Comparison of ENCODE assay signal across 24 cellular contexts in the genomic region with DNA sequence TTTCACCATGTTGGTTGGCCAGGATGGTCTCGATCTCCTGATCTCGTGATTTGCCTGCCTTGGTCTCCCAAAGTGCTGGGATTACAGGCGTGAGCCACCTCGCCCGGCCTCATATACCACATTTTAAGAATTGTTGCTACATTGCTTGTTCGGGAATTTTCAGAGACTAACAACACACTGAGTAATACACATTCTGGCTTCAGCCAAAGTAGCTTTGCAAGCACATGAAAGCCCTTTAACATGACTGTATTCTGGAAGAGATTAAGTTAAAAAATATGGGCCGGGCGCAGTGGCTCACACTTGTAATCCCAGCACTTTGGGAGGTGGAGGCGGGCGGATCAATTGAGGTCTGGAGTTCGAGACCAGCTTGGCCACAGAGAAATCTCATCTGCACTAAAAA. TPM values are rescaled to one million over a fixed set of nuclear protein-coding genes. Genes with fewer than 3 reads are reported as not detected.
DNase-seq lines count a peak whose midpoint lies in the region; ATAC-seq, FAIRE-seq and TF ChIP-seq lines count a peak whose summit lies in the region.
"Had no signal": no experiment of that assay in that cellular context is flagged by ENCODE, and none has a peak within 500 bp of the region (broad histone marks: within the 10 kb centered on the region; RNA-seq: fewer than 3 reads in every experiment).

No MANE protein-coding gene starts in this region.

- POLR2A ChIA-PET in CD8-positive, alpha-beta T cell (lab: Charles Lee) = interaction anchor here (1.0 to 5.9 kb wide), 11 partner anchors 9 to 209 kb away, joined by 3 to 69 read pairs (median 6); a partner anchor contains a TSS
- POLR2A ChIA-PET in PC-3 (lab: Charles Lee; ENCODE audit: unreplicated experiment) = no interaction called here
- POLR2A ChIA-PET in naive thymus-derived CD8-positive, alpha-beta T cell (lab: Charles Lee) = interaction anchor here (0.7 to 10.9 kb wide), 4 partner anchors 12 to 71 kb away, joined by 3 to 226 read pairs (median 33); a partner anchor contains a TSS

- no peaks in the 10 kb centered on the region for H3K9me3 Mint-ChIP-seq in CD8-positive, alpha-beta T cell
- no peaks in the 10 kb centered on the region for H3K9me3 Mint-ChIP-seq in astrocyte (ENCODE audit: unreplicated experiment)
- H3K9me3 Mint-ChIP-seq in naive thymus-derived CD8-positive, alpha-beta T cell = no peaks in the 10 kb centered on the region
- H3K9me3 Mint-ChIP-seq: activated naive CD4-positive, alpha-beta T cell treated with anti-CD3 and anti-CD28 coated beads, Interleukin-2, amount 10 ng/mL, durations not matched to agents 7 days and 5 days; dendritic cell treated with granulocyte-macrophage colony-stimulating factor and Interleukin-4, amounts not matched to agents 40 ng/mL and 50 ng/mL, for 4 days; endodermal cell; natural killer cell treated with Interleukin-12 subunit alpha and Interleukin-12 subunit beta and Interleukin-15 and Interleukin-18, amount 100 ng/mL, for 72 hours; type B pancreatic cell had no signal

- peak overlapping the region; percentile 52 for H3K9ac ChIP-seq in PC-3 (ENCODE audit: low read length)
- H3K9ac ChIP-seq in astrocyte (ENCODE audit: low read length) = no peak overlapping the region

- no peaks in the 10 kb centered on the region for H4K20me1 ChIP-seq in PC-3 (ENCODE audit: low read length)
- H4K20me1 ChIP-seq in astrocyte (ENCODE audit: insufficient read depth, low read length) = no peaks in the 10 kb centered on the region

- CTCF ChIA-PET in CD8-positive, alpha-beta T cell (lab: Charles Lee) = interaction anchor here (0.6 to 20.2 kb wide), 30 partner anchors 10 to 224 kb away, joined by 3 to 472 read pairs (median 6); a partner anchor contains a TSS
- CTCF ChIA-PET in PC-3 (lab: Charles Lee) = interaction anchor here (2.1 to 2.3 kb wide), 2 partner anchors 50 to 57 kb away, joined by 9 to 11 read pairs; no protein-coding TSS in a partner anchor

- H3K36me3 Mint-ChIP-seq in CD8-positive, alpha-beta T cell = peaks cover 74% of the 10 kb centered on the region
- no peaks in the 10 kb centered on the region for H3K36me3 Mint-ChIP-seq in astrocyte (ENCODE audit: low read depth, unreplicated experiment)
- peaks cover 17 to 82% (median 42%) of the 10 kb centered on the region in 3 donors for H3K36me3 Mint-ChIP-seq in naive thymus-derived CD8-positive, alpha-beta T cell
- H3K36me3 Mint-ChIP-seq: activated naive CD4-positive, alpha-beta T cell treated with anti-CD3 and anti-CD28 coated beads, Interleukin-2, amount 10 ng/mL, durations not matched to agents 7 days and 5 days; natural killer cell treated with Interleukin-12 subunit alpha and Interleukin-12 subunit beta and Interleukin-15 and Interleukin-18, amount 100 ng/mL, for 72 hours; type B pancreatic cell had no signal

- H3K36me3 ChIP-seq in CD8-positive, alpha-beta T cell (ENCODE audit: insufficient read depth, low read length) = peaks cover 29% of the 10 kb centered on the region
- no peaks in the 10 kb centered on the region for H3K36me3 ChIP-seq in PC-3 (ENCODE audit: low read depth, low read length)
- no peaks in the 10 kb centered on the region for H3K36me3 ChIP-seq in astrocyte (ENCODE audit: insufficient read depth, low read length)
- H3K36me3 ChIP-seq in uterus = no peaks in the 10 kb centered on the region
- H3K36me3 ChIP-seq: esophagus muscularis mucosa had no signal

- H3K4me1 ChIP-seq in CD8-positive, alpha-beta T cell (ENCODE audit: insufficient read depth, low read length) = peaks cover 63% of the 10 kb centered on the region
- H3K4me1 ChIP-seq in PC-3 (ENCODE audit: insufficient read depth, low read length) (peaks cover 41% of the 10 kb centered on the region), astrocyte (ENCODE audit: insufficient read depth, low read length) (peaks cover 36% of the 10 kb centered on the region), uterus (no peaks in the 10 kb centered on the region)
- H3K4me1 ChIP-seq: esophagus muscularis mucosa had no signal

- H3F3A ChIP-seq in PC-3 (ENCODE audit: low read length, unreplicated experiment) = peaks cover 8% of the 10 kb centered on the region

- DNase-seq in CD8-positive, alpha-beta T cell = no peak
- DNase-seq in PC-3 (no peak), astrocyte (ENCODE audit: low read depth) (peak; percentile 7), NCI-H1694 (lab: John Stamatoyannopoulos, UW) (no peak), inferior parietal cortex (ENCODE audit: extremely low spot score) (no peak), uterus (no peak), NCI-H2107 (lab: John Stamatoyannopoulos, UW) (no peak)
- no peak for DNase-seq in naive thymus-derived CD8-positive, alpha-beta T cell
- DNase-seq: aorta; NCI-H1048; SIG-M5; stimulated activated CD4-positive, alpha-beta T cell treated with anti-CD3 and anti-CD28 coated beads, Interleukin-4, amount 100 ng/mL, for 4 hours; T-helper 9 cell had no signal

- no peak overlapping the region for H3K4me3 Mint-ChIP-seq in CD8-positive, alpha-beta T cell
- no peak overlapping the region for H3K4me3 Mint-ChIP-seq in astrocyte (ENCODE audit: unreplicated experiment)
- H3K4me3 Mint-ChIP-seq in naive thymus-derived CD8-positive, alpha-beta T cell = peak overlapping the region in 3 of 10 donors; percentile 4 to 44 (median 19)
- H3K4me3 Mint-ChIP-seq: activated naive CD4-positive, alpha-beta T cell treated with anti-CD3 and anti-CD28 coated beads, Interleukin-2, amount 10 ng/mL, durations not matched to agents 7 days and 5 days; dendritic cell treated with granulocyte-macrophage colony-stimulating factor and Interleukin-4, amounts not matched to agents 40 ng/mL and 50 ng/mL, for 4 days; endodermal cell had no signal

- H3K27me3 ChIP-seq in CD8-positive, alpha-beta T cell (ENCODE audit: insufficient read depth, low read length) = no peaks in the 10 kb centered on the region
- H3K27me3 ChIP-seq in PC-3 (ENCODE audit: low read length) (no peaks in the 10 kb centered on the region), astrocyte (ENCODE audit: insufficient read depth, low read length) (no peaks in the 10 kb centered on the region), uterus (no peaks in the 10 kb centered on the region)

- no peak overlapping the region for H3K4me3 ChIP-seq in CD8-positive, alpha-beta T cell (ENCODE audit: low read depth, low read length)
- no peak overlapping the region for H3K4me3 ChIP-seq in PC-3 (ENCODE audit: low read length)
- H3K4me3 ChIP-seq in astrocyte (ENCODE audit: insufficient read depth, low read depth, low read length) = no peak overlapping the region
- no peak overlapping the region for H3K4me3 ChIP-seq in uterus
- H3K4me3 ChIP-seq: esophagus muscularis mucosa had no signal

- no peaks in the 10 kb centered on the region for H3K9me2 ChIP-seq in PC-3 (replicated peaks; ENCODE audit: low read length)

- peaks cover 68% of the 10 kb centered on the region for H3K4me1 Mint-ChIP-seq in CD8-positive, alpha-beta T cell (ENCODE audit: low read depth)
- peaks cover 41% of the 10 kb centered on the region for H3K4me1 Mint-ChIP-seq in astrocyte (ENCODE audit: low read depth, unreplicated experiment)
- peaks cover 29 to 70% (median 67%) of the 10 kb centered on the region in 4 donors for H3K4me1 Mint-ChIP-seq in naive thymus-derived CD8-positive, alpha-beta T cell

- no peak for TF ChIP-seq CTCF in CD8-positive, alpha-beta T cell (IDR thresholded peaks at IDR 0.05)
- TF ChIP-seq CTCF in PC-3 (conservative IDR thresholded peaks at IDR 0.05; ENCODE audit: low read depth, low read length) = no peak
- no peak for TF ChIP-seq CTCF in astrocyte (IDR thresholded peaks at IDR 0.05; ENCODE audit: insufficient read depth, low read depth, low read length)
- no peak for TF ChIP-seq CTCF in uterus (IDR thresholded peaks at IDR 0.05)

- H3K9me3 ChIP-seq in CD8-positive, alpha-beta T cell (ENCODE audit: low read length) = no peaks in the 10 kb centered on the region
- H3K9me3 ChIP-seq in PC-3 (ENCODE audit: low read length) (no peaks in the 10 kb centered on the region), astrocyte (ENCODE audit: insufficient read depth, low read depth, low read length) (no peaks in the 10 kb centered on the region), uterus (no peaks in the 10 kb centered on the region)
- H3K9me3 ChIP-seq: esophagus muscularis mucosa had no signal

- peak overlapping the region; percentile 93 for H3K27ac Mint-ChIP-seq in CD8-positive, alpha-beta T cell
- peak overlapping the region; percentile 70 for H3K27ac Mint-ChIP-seq in astrocyte (ENCODE audit: unreplicated experiment)
- peak overlapping the region; percentile 27 to 97 (median 93) for H3K27ac Mint-ChIP-seq in naive thymus-derived CD8-positive, alpha-beta T cell
- H3K27ac Mint-ChIP-seq: endodermal cell, type B pancreatic cell had no signal

- TF ChIP-seq POLR2A in uterus (IDR thresholded peaks at IDR 0.05) = no peak

- no peaks in the 10 kb centered on the region for H3K27me3 Mint-ChIP-seq in CD8-positive, alpha-beta T cell (ENCODE audit: low read depth)
- H3K27me3 Mint-ChIP-seq in astrocyte (ENCODE audit: low read depth, unreplicated experiment) = no peaks in the 10 kb centered on the region
- no peaks in the 10 kb centered on the region for H3K27me3 Mint-ChIP-seq in naive thymus-derived CD8-positive, alpha-beta T cell
- H3K27me3 Mint-ChIP-seq: dendritic cell treated with granulocyte-macrophage colony-stimulating factor and Interleukin-4, amounts not matched to agents 40 ng/mL and 50 ng/mL, for 4 days had no signal

- intact Hi-C loops in CD8-positive, alpha-beta T cell (cut with DNase I, micrococcal nuclease) = loop anchor here (1.0 to 10.0 kb wide), 5 partner anchors 15 to 209 kb away; a partner anchor contains a TSS
- intact Hi-C loops in PC-3 (cut with micrococcal nuclease) (no loop called here), uterus (cut with DNase I; ENCODE audit: low total_unique reads) (no loop called here)

- H3K79me2 ChIP-seq in PC-3 (ENCODE audit: low read length) (no peaks in the 10 kb centered on the region), astrocyte (ENCODE audit: insufficient read depth, low read length) (no peaks in the 10 kb centered on the region)

- no peak overlapping the region for H3K27ac ChIP-seq in CD8-positive, alpha-beta T cell (ENCODE audit: low read depth, low read length)
- H3K27ac ChIP-seq in PC-3 (ENCODE audit: low read length) (no peak overlapping the region), astrocyte (ENCODE audit: low read depth, low read length) (no peak overlapping the region), uterus (no peak overlapping the region)
- H3K27ac ChIP-seq: C4-2B, esophagus muscularis mucosa had no signal

- no peak for FAIRE-seq in astrocyte (lab: Jason Lieb, UNC)

- ATAC-seq in CD8-positive, alpha-beta T cell = no peak
- no peak for ATAC-seq in PC-3
- no peak for ATAC-seq in naive thymus-derived CD8-positive, alpha-beta T cell
- ATAC-seq: natural killer cell treated with Interleukin-12 subunit alpha and Interleukin-12 subunit beta and Interleukin-15 and Interleukin-18, amount 100 ng/mL, for 72 hours had no signal

- H2AFZ ChIP-seq in PC-3 (ENCODE audit: low read length) (no peak overlapping the region; the same call in 1 of the 2 replicates), astrocyte (ENCODE audit: low read depth, low read length) (no peak overlapping the region)

- no TSS peak for BruUV-seq in PC-3 (replicated peaks; lab: Mats Ljungman, UMichigan)

- H3K4me2 ChIP-seq in PC-3 (ENCODE audit: low read length) (no peak overlapping the region), astrocyte (ENCODE audit: low read length) (no peak overlapping the region)

RNA-seq across cellular contexts. Expression of a gene that starts 15.0 kb away (rescaled TPM):
- total RNA-seq in CD8-positive, alpha-beta T cell = 10 to 100 TPM; 31.7 to 36.1 TPM
- total RNA-seq in PC-3 (2014; rRNA removed) = not detected in 2 replicates
- not detected in 2 replicates for total RNA-seq in astrocyte
- 10 to 100 TPM; 48.1 to 52.3 TPM for total RNA-seq in naive thymus-derived CD8-positive, alpha-beta T cell
- 10 to 100 TPM; 66.6 to 98.7 (median 88.3) TPM for polyA plus RNA-seq in naive thymus-derived CD8-positive, alpha-beta T cell
- under 1 TPM in 1 of 4 donors, not detected in 3; 0.69 TPM for total RNA-seq in uterus
- total RNA-seq: Calu3, endodermal cell, H4, HT1080, NCI-H460 had no signal
- polyA plus RNA-seq: aorta had no signal

RNA-seq across cellular contexts. Expression of a gene that starts 29.3 kb away (rescaled TPM):
- 1 to 10 TPM; 1.7 to 1.9 TPM for total RNA-seq in CD8-positive, alpha-beta T cell
- total RNA-seq in PC-3 (2014; rRNA removed) (3.6 and 4.9 TPM in 2 replicates), astrocyte (2.7 and 3.9 TPM in 2 replicates), uterus (1 to 10 TPM in 3 of 4 donors, under 1 TPM in 1; 0.88 to 9.0 (median 3.3) TPM)
- total RNA-seq in naive thymus-derived CD8-positive, alpha-beta T cell = 1 to 10 TPM; 6.3 to 6.7 TPM
- 1 to 10 TPM; 2.4 to 3.4 (median 3.1) TPM for polyA plus RNA-seq in naive thymus-derived CD8-positive, alpha-beta T cell

Comparison
In these comparisons a context has a peak if more than half of its experiments do, and no peak if none do; other contexts are left out.
1. RNA of a gene that starts 15.0 kb away (total RNA-seq): 48.1 to 52.3 TPM in naive thymus-derived CD8-positive, alpha-beta T cell and 31.7 to 36.1 TPM in CD8-positive, alpha-beta T cell; not detected in astrocyte, not detected in PC-3 and 0.69 TPM in uterus; every median in the first group is over 10 times any median in the second.
2. intact Hi-C loops: an anchor here in CD8-positive, alpha-beta T cell (1.0 to 10.0 kb wide); none called in PC-3 and uterus.
3. Peak in every context shown above with its lines, with median percentiles within 50 percentile points of each other: H3K27ac Mint-ChIP-seq.